ENCODE assay signal across 18 cellular contexts in the genomic region with DNA sequence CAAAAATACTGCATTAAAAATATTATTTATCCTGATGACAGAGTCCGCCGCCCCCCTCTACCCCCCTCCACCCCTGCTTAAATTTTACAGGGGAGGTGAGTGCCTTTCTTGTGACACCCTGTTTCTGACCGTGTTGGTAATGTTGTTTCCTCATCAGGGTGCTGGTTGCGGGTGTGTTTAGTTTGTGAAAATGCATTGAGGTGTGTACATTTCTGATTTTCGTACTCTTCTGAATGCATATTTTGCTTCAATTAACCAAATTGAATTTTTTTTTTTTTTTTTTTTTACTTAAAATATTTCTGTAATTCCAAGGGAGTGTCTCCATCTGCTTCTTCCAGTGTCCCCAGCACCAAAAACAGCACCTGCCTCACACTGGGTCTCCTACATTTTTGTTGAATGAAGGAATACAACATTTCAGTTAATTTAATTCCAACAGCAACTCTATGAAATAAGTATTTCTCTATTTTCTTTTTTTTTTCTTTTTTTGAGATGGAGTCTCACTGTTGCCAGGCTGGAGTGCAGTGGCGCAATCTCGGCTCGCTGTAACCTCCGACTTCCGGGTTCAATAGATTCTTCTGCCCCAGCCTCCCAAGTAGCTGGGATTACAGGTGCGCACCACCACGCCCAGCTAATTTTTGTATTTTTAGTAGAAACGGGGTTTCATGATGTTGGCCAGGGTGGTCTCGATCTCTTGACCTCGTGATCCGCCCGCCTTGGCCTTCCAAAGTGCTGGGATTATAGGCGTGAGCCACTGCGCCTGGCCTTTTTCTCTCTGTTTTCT. TPM values are rescaled to one million over a fixed set of nuclear protein-coding genes. Genes with fewer than 3 reads are reported as not detected.
DNase-seq lines count a peak whose midpoint lies in the region; ATAC-seq and TF ChIP-seq lines count a peak whose summit lies in the region.
"Had no signal": no experiment of that assay in that cellular context is flagged by ENCODE, and none has a peak within 500 bp of the region (broad histone marks: within the 10 kb centered on the region; RNA-seq: fewer than 3 reads in every experiment).

No MANE protein-coding gene starts in this region.

- H3K27ac ChIP-seq in RWPE1 (peak overlapping the region; percentile 87), esophagus squamous epithelium (peak overlapping the region; percentile 78 to 99 (median 89)), smooth muscle cell (ENCODE audit: low read depth) (peak overlapping the region; percentile 84)
- H3K27ac ChIP-seq: upper lobe of right lung had no signal

- H3K4me3 Mint-ChIP-seq in HFFc6: peak overlapping the region; percentile 75; the same call in 1 of the 2 replicates
- H3K4me3 Mint-ChIP-seq: activated naive CD4-positive, alpha-beta T cell treated with anti-CD3 and anti-CD28 coated beads, Interleukin-2, amount 10 ng/mL, durations not matched to agents 7 days and 5 days; activated T-cell treated with anti-CD3 and anti-CD28 coated beads, Interleukin-2, amount 50 U/mL, for 4 hours; natural killer cell treated with Interleukin-12 subunit alpha and Interleukin-12 subunit beta and Interleukin-15 and Interleukin-18, amount 100 ng/mL, for 72 hours; stimulated activated naive CD8-positive, alpha-beta T cell treated with anti-CD3 and anti-CD28 coated beads, Interleukin-15, Interleukin-2, amounts not matched to agents 100 ng/mL and 50 ng/mL, for 24 hours had no signal

- no peaks in the 10 kb centered on the region for H3K36me3 Mint-ChIP-seq in HFFc6 (ENCODE audit: low read depth)
- H3K36me3 Mint-ChIP-seq: activated naive CD4-positive, alpha-beta T cell treated with anti-CD3 and anti-CD28 coated beads, Interleukin-2, amount 10 ng/mL, durations not matched to agents 7 days and 5 days; natural killer cell treated with Interleukin-12 subunit alpha and Interleukin-12 subunit beta and Interleukin-15 and Interleukin-18, amount 100 ng/mL, for 72 hours had no signal

- peak overlapping the region; percentile 28 for H3K4me2 ChIP-seq in smooth muscle cell

- H3K9ac ChIP-seq in smooth muscle cell (ENCODE audit: low read depth): peak overlapping the region; percentile 38

- H3K27me3 ChIP-seq in esophagus squamous epithelium: peaks cover 0 to 4% (median 0%) of the 10 kb centered on the region in 4 donors
- no peaks in the 10 kb centered on the region for H3K27me3 ChIP-seq in smooth muscle cell (ENCODE audit: low read depth)
- no peaks in the 10 kb centered on the region for H3K27me3 ChIP-seq in MG63

- intact Hi-C loops in esophagus squamous epithelium (cut with DNase I): no loop called here

- peaks cover 9% of the 10 kb centered on the region for H3K79me2 ChIP-seq in smooth muscle cell (ENCODE audit: low read depth)

- no peak for ATAC-seq in GM21619 (IDR thresholded peaks at IDR 0.05; ENCODE audit: unreplicated experiment)
- ATAC-seq: activated T-cell treated with anti-CD3 and anti-CD28 coated beads, Interleukin-2, amount 50 U/mL, for 4 hours; left cardiac atrium; natural killer cell treated with Interleukin-12 subunit alpha and Interleukin-12 subunit beta and Interleukin-15 and Interleukin-18, amount 100 ng/mL, for 72 hours; upper lobe of right lung had no signal

- no peaks in the 10 kb centered on the region for H3F3A ChIP-seq in smooth muscle cell (ENCODE audit: low read depth)

- DNase-seq in HFFc6 (no peak), RWPE1 (ENCODE audit: low spot score) (no peak), esophagus squamous epithelium (lab: John Stamatoyannopoulos, UW) (no peak), smooth muscle cell (lab: John Stamatoyannopoulos, UW; ENCODE audit: unreplicated experiment) (no peak), MG63 (no peak), hippocampal formation (lab: John Stamatoyannopoulos, UW) (no peak)
- DNase-seq: activated naive CD4-positive, alpha-beta T cell treated with anti-CD3 and anti-CD28 coated beads, Interleukin-2, amount 10 ng/mL, durations not matched to agents 7 days and 5 days; activated T-cell treated with anti-CD3 and anti-CD28 coated beads, Interleukin-2, amount 50 U/mL, for 4 hours; central memory CD4-positive, alpha-beta T cell; left cardiac atrium; mesendoderm; NCI-H1930; stimulated activated CD4-positive, alpha-beta T cell treated with anti-CD3 and anti-CD28 coated beads, Interleukin-2, amount 100 ng/mL, for 24 hours; upper lobe of right lung had no signal

- H4K20me1 ChIP-seq in smooth muscle cell (ENCODE audit: low read depth): no peaks in the 10 kb centered on the region

- POLR2A ChIA-PET in RWPE1 (lab: Yijun Ruan, JAX; ENCODE audit: low non-redundant PET): no interaction called here

- 62 to 76% methylated on average over 12 to 17 of the region's 19 CpGs for WGBS in esophagus squamous epithelium, 2 donors
- WGBS in smooth muscle cell (ENCODE audit: low lambda C conversion rate): 92% methylated on average over 19 of the region's 19 CpGs

- no peak overlapping the region for H2AFZ ChIP-seq in smooth muscle cell (ENCODE audit: low read depth)

- peaks cover 65% of the 10 kb centered on the region for H3K4me1 Mint-ChIP-seq in HFFc6 (ENCODE audit: low read depth)

- H3K9me3 Mint-ChIP-seq in HFFc6: no peaks in the 10 kb centered on the region
- H3K9me3 Mint-ChIP-seq: activated naive CD4-positive, alpha-beta T cell treated with anti-CD3 and anti-CD28 coated beads, Interleukin-2, amount 10 ng/mL, durations not matched to agents 7 days and 5 days; activated T-cell treated with anti-CD3 and anti-CD28 coated beads, Interleukin-2, amount 50 U/mL, for 4 hours; natural killer cell treated with Interleukin-12 subunit alpha and Interleukin-12 subunit beta and Interleukin-15 and Interleukin-18, amount 100 ng/mL, for 72 hours; stimulated activated naive CD8-positive, alpha-beta T cell treated with anti-CD3 and anti-CD28 coated beads, Interleukin-15, Interleukin-2, amounts not matched to agents 100 ng/mL and 50 ng/mL, for 24 hours had no signal

- no peaks in the 10 kb centered on the region for H3K9me3 ChIP-seq in esophagus squamous epithelium
- no peaks in the 10 kb centered on the region for H3K9me3 ChIP-seq in smooth muscle cell (replicated peaks; ENCODE audit: low read depth)
- H3K9me3 ChIP-seq in MG63: no peaks in the 10 kb centered on the region
- H3K9me3 ChIP-seq: upper lobe of right lung had no signal

- no peaks in the 10 kb centered on the region for H3K36me3 ChIP-seq in esophagus squamous epithelium
- H3K36me3 ChIP-seq in smooth muscle cell (ENCODE audit: low read depth): no peaks in the 10 kb centered on the region
- H3K36me3 ChIP-seq in MG63: no peaks in the 10 kb centered on the region
- H3K36me3 ChIP-seq: upper lobe of right lung had no signal

- H3K4me1 ChIP-seq in esophagus squamous epithelium: peaks cover 36 to 87% (median 43%) of the 10 kb centered on the region in 3 donors
- peaks cover 31% of the 10 kb centered on the region for H3K4me1 ChIP-seq in smooth muscle cell (ENCODE audit: low read depth)

- H3K27me3 Mint-ChIP-seq in HFFc6 (ENCODE audit: insufficient read depth): peaks cover 4% of the 10 kb centered on the region; the same call in 1 of the 2 replicates
- H3K27me3 Mint-ChIP-seq: B cell had no signal

- CTCF ChIA-PET in RWPE1 (lab: Yijun Ruan, JAX): interaction anchor here (1.3 kb wide), 1 partner anchor 109 kb away, joined by 3 read pairs; no protein-coding TSS in a partner anchor

- TF ChIP-seq POLR2A in esophagus squamous epithelium (IDR thresholded peaks at IDR 0.05): no peak

- peak overlapping the region in 1 of 4 donors; percentile 1 for H3K4me3 ChIP-seq in esophagus squamous epithelium
- no peak overlapping the region for H3K4me3 ChIP-seq in smooth muscle cell
- H3K4me3 ChIP-seq in MG63: no peak overlapping the region
- H3K4me3 ChIP-seq: upper lobe of right lung had no signal

- TF ChIP-seq CTCF in HFFc6 (IDR thresholded peaks at IDR 0.05): no peak
- no peak for TF ChIP-seq CTCF in RWPE1 (conservative IDR thresholded peaks at IDR 0.05; ENCODE audit: low read depth)
- TF ChIP-seq CTCF in esophagus squamous epithelium (IDR thresholded peaks at IDR 0.05): no peak
- TF ChIP-seq CTCF in smooth muscle cell (IDR thresholded peaks at IDR 0.05; ENCODE audit: borderline replicate concordance, insufficient read depth, poor library complexity, severe bottlenecking): no peak

- peak overlapping the region; percentile 72; the same call in 1 of the 2 replicates for H3K27ac Mint-ChIP-seq in HFFc6
- H3K27ac Mint-ChIP-seq: activated naive CD4-positive, alpha-beta T cell treated with anti-CD3 and anti-CD28 coated beads, Interleukin-2, amount 10 ng/mL, durations not matched to agents 7 days and 5 days; natural killer cell treated with Interleukin-12 subunit alpha and Interleukin-12 subunit beta and Interleukin-15 and Interleukin-18, amount 100 ng/mL, for 72 hours had no signal

RNA-seq across cellular contexts. Expression of gene SLC2A1, which starts 5.6 kb away (rescaled TPM):
- 100 to 1,000 TPM in 4 of 6 experiments, 10 to 100 TPM in 2; 89.7 to 174 (median 105) TPM for total RNA-seq in HFFc6 (2021; fragmentation: NEBNext Ultra II Directional; extraction: Animal tissue kit (Norgen Biotek cat#: 25700))
- total RNA-seq in esophagus squamous epithelium: 100 to 1,000 TPM; 238 to 883 (median 448) TPM
- total RNA-seq in smooth muscle cell: 749 and 1,091 TPM in 2 replicates
- 275 and 842 TPM in 2 replicates for polyA plus RNA-seq in smooth muscle cell
- total RNA-seq in MG63 (2014; rRNA removed; shearing (Covaris generic); ENCODE audit: low replicate concordance): 70.3 and 127 TPM in 2 replicates
